ENCODE assay signal across 1 cellular context in the genomic region with DNA sequence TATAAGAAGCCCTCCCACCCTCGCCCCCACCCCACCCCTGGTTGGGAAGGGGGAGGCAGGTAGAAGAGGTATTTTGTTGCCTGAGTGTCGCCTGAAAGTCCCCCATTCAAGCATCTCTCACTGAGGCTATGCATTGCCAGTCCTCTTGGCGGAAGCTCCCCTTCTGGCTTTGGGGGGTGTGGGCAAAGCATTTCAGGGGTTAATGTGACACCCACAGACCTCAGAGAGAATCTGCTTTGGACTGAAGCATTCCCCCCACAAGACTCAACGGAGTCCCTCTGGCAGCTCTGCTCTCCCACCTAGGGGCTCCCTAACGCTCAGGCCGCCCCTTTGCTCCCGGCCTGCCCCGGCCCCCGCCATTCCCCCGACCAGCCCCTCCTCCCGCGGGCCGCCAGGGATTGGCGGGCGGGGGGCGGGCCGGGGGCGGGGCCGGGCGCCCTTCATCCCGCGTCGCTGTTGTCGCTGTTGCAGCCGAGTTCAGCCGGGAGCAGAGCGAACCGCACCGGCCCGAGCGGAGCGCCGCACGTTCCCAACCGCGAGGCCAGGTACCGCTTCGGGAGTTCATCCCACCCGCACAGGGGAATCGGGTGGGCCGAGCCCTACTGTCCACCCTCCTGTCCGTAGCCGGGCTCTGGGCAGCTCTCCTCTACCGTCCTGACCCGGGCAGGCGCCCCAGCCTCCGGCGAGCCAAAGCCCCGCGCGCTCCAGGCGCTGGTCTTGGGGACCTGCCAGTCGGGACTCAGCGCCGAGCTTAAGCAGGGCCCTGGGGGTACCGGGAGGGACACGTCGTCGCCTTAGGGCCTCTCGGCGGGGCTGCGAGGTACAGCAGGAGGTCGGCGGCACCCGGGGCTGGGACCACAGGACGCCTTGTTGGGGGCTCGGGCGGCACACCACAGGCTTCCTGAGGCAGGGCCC.
TF ChIP-seq lines count a peak whose summit lies in the region.

A gene (plus strand): TSS at position 468 of the 915 bp plus-strand sequence. CDS start 8,929 bp downstream, outside the sequence.

TF ChIP-seq in HepG2, 621 proteins besides CTCF, POLR2A, EP300 and RAD21 (continued from another document and continues in another):
- TF ChIP-seq, protein P1, sequence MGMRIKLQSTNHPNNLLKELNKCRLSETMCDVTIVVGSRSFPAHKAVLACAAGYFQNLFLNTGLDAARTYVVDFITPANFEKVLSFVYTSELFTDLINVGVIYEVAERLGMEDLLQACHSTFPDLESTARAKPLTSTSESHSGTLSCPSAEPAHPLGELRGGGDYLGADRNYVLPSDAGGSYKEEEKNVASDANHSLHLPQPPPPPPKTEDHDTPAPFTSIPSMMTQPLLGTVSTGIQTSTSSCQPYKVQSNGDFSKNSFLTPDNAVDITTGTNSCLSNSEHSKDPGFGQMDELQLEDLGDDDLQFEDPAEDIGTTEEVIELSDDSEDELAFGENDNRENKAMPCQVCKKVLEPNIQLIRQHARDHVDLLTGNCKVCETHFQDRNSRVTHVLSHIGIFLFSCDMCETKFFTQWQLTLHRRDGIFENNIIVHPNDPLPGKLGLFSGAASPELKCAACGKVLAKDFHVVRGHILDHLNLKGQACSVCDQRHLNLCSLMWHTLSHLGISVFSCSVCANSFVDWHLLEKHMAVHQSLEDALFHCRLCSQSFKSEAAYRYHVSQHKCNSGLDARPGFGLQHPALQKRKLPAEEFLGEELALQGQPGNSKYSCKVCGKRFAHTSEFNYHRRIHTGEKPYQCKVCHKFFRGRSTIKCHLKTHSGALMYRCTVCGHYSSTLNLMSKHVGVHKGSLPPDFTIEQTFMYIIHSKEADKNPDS (CRISPR knock-in tag; IDR thresholded peaks at IDR 0.05) = peak; percentile 35; the same call in 1 of the 2 replicates
- TF ChIP-seq, protein P2, sequence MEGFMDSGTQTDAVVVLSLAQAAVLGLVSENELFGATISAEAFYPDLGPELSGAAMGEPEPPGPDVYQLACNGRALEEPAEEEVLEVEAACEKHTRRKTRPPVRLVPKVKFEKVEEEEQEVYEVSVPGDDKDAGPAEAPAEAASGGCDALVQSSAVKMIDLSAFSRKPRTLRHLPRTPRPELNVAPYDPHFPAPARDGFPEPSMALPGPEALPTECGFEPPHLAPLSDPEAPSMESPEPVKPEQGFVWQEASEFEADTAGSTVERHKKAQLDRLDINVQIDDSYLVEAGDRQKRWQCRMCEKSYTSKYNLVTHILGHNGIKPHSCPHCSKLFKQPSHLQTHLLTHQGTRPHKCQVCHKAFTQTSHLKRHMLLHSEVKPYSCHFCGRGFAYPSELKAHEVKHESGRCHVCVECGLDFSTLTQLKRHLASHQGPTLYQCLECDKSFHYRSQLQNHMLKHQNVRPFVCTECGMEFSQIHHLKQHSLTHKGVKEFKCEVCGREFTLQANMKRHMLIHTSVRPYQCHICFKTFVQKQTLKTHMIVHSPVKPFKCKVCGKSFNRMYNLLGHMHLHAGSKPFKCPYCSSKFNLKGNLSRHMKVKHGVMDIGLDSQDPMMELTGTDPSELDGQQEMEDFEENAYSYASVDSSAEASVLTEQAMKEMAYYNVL (CRISPR knock-in tag; IDR thresholded peaks at IDR 0.05; ENCODE audit: borderline replicate concordance) = no peak
- TF ChIP-seq ZNF670 (CRISPR knock-in tag; IDR thresholded peaks at IDR 0.05; ENCODE audit: borderline replicate concordance) (0 out of 2 replicates have a peak, but pooled peaks have one; percentile 82), TMF1 (CRISPR knock-in tag; IDR thresholded peaks at IDR 0.05; ENCODE audit: low read depth) (0 out of 2 replicates have a peak, but pooled peaks have one; percentile 24), BHLHE40 (IDR thresholded peaks at IDR 0.05; ENCODE audit: low read length) (0 out of 2 replicates have a peak, but pooled peaks have one; percentile 8), KMT2B (CRISPR knock-in tag; IDR thresholded peaks at IDR 0.05) (no peak), ZFP82 (CRISPR knock-in tag; IDR thresholded peaks at IDR 0.05; ENCODE audit: borderline replicate concordance) (peak; percentile 97; the same call in 1 of the 2 replicates), ZFP90 (CRISPR knock-in tag; IDR thresholded peaks at IDR 0.05; ENCODE audit: borderline replicate concordance) (peak; percentile 44; the same call in 1 of the 2 replicates), ZNF547 (CRISPR knock-in tag; IDR thresholded peaks at IDR 0.05) (no peak; the same call in 1 of the 2 replicates), ZZZ3 (CRISPR knock-in tag; IDR thresholded peaks at IDR 0.05; ENCODE audit: borderline replicate concordance) (0 out of 2 replicates have a peak, but pooled peaks have one; percentile 17), LCORL (IDR thresholded peaks at IDR 0.05) (no peak), LCORL (CRISPR knock-in tag; IDR thresholded peaks at IDR 0.05) (0 out of 2 replicates have a peak, but pooled peaks have one; percentile 34), ZNF12 (CRISPR knock-in tag; IDR thresholded peaks at IDR 0.05) (no peak), SKI (IDR thresholded peaks at IDR 0.05; ENCODE audit: partially characterized antibody) (no peak), HOXD1 (CRISPR knock-in tag; IDR thresholded peaks at IDR 0.05) (0 out of 2 replicates have a peak, but pooled peaks have one; percentile 43), ZFY (CRISPR knock-in tag; IDR thresholded peaks at IDR 0.05) (peak; percentile 10; the same call in 1 of the 2 replicates), ISL2 (CRISPR knock-in tag; IDR thresholded peaks at IDR 0.05) (peak; percentile 38; the same call in 1 of the 2 replicates), MYC (CRISPR knock-in tag; IDR thresholded peaks at IDR 0.05; ENCODE audit: borderline replicate concordance) (peak; percentile 37; the same call in 1 of the 2 replicates), POLR2AphosphoS5 (IDR thresholded peaks at IDR 0.05; ENCODE audit: low read depth, low read length) (peak; percentile 85), SALL1 (CRISPR knock-in tag; IDR thresholded peaks at IDR 0.05) (peak; percentile 47), NCOR1 (IDR thresholded peaks at IDR 0.05; ENCODE audit: borderline replicate concordance, low read length) (0 out of 2 replicates have a peak, but pooled peaks have one; percentile 9), SIN3A (IDR thresholded peaks at IDR 0.05; ENCODE audit: borderline replicate concordance, low read depth, low read length) (0 out of 2 replicates have a peak, but pooled peaks have one; percentile 30), ZNF510 (CRISPR knock-in tag; IDR thresholded peaks at IDR 0.05; ENCODE audit: low read depth) (0 out of 2 replicates have a peak, but pooled peaks have one; percentile 51), RARG (CRISPR knock-in tag; IDR thresholded peaks at IDR 0.05; ENCODE audit: low read depth) (no peak), ZNF83 (CRISPR knock-in tag; IDR thresholded peaks at IDR 0.05; ENCODE audit: borderline replicate concordance) (0 out of 2 replicates have a peak, but pooled peaks have one; percentile 2), AGO1 (IDR thresholded peaks at IDR 0.05; ENCODE audit: low read depth, low read length, poor library complexity, severe bottlenecking) (no peak), TCF12 (IDR thresholded peaks at IDR 0.05) (no peak), TCF12 (CRISPR knock-in tag; IDR thresholded peaks at IDR 0.05) (no peak), ZNF251 (CRISPR knock-in tag; IDR thresholded peaks at IDR 0.05) (no peak), HES4 (CRISPR knock-in tag; IDR thresholded peaks at IDR 0.05; ENCODE audit: borderline replicate concordance) (0 out of 2 replicates have a peak, but pooled peaks have one; percentile 25), MEF2D (CRISPR knock-in tag; IDR thresholded peaks at IDR 0.05) (0 out of 2 replicates have a peak, but pooled peaks have one; percentile 31), YY1 (IDR thresholded peaks at IDR 0.05; ENCODE audit: insufficient read depth, insufficient replicate concordance, low read depth, low read length) (peak; percentile 49), MED13 (CRISPR knock-in tag; IDR thresholded peaks at IDR 0.05) (no peak)
- TF ChIP-seq, protein P3, sequence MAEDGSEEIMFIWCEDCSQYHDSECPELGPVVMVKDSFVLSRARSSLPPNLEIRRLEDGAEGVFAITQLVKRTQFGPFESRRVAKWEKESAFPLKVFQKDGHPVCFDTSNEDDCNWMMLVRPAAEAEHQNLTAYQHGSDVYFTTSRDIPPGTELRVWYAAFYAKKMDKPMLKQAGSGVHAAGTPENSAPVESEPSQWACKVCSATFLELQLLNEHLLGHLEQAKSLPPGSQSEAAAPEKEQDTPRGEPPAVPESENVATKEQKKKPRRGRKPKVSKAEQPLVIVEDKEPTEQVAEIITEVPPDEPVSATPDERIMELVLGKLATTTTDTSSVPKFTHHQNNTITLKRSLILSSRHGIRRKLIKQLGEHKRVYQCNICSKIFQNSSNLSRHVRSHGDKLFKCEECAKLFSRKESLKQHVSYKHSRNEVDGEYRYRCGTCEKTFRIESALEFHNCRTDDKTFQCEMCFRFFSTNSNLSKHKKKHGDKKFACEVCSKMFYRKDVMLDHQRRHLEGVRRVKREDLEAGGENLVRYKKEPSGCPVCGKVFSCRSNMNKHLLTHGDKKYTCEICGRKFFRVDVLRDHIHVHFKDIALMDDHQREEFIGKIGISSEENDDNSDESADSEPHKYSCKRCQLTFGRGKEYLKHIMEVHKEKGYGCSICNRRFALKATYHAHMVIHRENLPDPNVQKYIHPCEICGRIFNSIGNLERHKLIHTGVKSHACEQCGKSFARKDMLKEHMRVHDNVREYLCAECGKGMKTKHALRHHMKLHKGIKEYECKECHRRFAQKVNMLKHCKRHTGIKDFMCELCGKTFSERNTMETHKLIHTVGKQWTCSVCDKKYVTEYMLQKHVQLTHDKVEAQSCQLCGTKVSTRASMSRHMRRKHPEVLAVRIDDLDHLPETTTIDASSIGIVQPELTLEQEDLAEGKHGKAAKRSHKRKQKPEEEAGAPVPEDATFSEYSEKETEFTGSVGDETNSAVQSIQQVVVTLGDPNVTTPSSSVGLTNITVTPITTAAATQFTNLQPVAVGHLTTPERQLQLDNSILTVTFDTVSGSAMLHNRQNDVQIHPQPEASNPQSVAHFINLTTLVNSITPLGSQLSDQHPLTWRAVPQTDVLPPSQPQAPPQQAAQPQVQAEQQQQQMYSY (CRISPR knock-in tag; IDR thresholded peaks at IDR 0.05) = no peak
- TF ChIP-seq, protein P4, sequence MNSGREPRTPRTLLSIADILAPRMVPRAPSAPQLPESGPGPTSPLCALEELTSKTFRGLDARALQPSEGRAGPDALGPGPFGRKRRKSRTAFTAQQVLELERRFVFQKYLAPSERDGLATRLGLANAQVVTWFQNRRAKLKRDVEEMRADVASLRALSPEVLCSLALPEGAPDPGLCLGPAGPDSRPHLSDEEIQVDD (CRISPR knock-in tag; IDR thresholded peaks at IDR 0.05; ENCODE audit: borderline replicate concordance) = peak; percentile 38; the same call in 1 of the 2 replicates
- TF ChIP-seq, protein P5, sequence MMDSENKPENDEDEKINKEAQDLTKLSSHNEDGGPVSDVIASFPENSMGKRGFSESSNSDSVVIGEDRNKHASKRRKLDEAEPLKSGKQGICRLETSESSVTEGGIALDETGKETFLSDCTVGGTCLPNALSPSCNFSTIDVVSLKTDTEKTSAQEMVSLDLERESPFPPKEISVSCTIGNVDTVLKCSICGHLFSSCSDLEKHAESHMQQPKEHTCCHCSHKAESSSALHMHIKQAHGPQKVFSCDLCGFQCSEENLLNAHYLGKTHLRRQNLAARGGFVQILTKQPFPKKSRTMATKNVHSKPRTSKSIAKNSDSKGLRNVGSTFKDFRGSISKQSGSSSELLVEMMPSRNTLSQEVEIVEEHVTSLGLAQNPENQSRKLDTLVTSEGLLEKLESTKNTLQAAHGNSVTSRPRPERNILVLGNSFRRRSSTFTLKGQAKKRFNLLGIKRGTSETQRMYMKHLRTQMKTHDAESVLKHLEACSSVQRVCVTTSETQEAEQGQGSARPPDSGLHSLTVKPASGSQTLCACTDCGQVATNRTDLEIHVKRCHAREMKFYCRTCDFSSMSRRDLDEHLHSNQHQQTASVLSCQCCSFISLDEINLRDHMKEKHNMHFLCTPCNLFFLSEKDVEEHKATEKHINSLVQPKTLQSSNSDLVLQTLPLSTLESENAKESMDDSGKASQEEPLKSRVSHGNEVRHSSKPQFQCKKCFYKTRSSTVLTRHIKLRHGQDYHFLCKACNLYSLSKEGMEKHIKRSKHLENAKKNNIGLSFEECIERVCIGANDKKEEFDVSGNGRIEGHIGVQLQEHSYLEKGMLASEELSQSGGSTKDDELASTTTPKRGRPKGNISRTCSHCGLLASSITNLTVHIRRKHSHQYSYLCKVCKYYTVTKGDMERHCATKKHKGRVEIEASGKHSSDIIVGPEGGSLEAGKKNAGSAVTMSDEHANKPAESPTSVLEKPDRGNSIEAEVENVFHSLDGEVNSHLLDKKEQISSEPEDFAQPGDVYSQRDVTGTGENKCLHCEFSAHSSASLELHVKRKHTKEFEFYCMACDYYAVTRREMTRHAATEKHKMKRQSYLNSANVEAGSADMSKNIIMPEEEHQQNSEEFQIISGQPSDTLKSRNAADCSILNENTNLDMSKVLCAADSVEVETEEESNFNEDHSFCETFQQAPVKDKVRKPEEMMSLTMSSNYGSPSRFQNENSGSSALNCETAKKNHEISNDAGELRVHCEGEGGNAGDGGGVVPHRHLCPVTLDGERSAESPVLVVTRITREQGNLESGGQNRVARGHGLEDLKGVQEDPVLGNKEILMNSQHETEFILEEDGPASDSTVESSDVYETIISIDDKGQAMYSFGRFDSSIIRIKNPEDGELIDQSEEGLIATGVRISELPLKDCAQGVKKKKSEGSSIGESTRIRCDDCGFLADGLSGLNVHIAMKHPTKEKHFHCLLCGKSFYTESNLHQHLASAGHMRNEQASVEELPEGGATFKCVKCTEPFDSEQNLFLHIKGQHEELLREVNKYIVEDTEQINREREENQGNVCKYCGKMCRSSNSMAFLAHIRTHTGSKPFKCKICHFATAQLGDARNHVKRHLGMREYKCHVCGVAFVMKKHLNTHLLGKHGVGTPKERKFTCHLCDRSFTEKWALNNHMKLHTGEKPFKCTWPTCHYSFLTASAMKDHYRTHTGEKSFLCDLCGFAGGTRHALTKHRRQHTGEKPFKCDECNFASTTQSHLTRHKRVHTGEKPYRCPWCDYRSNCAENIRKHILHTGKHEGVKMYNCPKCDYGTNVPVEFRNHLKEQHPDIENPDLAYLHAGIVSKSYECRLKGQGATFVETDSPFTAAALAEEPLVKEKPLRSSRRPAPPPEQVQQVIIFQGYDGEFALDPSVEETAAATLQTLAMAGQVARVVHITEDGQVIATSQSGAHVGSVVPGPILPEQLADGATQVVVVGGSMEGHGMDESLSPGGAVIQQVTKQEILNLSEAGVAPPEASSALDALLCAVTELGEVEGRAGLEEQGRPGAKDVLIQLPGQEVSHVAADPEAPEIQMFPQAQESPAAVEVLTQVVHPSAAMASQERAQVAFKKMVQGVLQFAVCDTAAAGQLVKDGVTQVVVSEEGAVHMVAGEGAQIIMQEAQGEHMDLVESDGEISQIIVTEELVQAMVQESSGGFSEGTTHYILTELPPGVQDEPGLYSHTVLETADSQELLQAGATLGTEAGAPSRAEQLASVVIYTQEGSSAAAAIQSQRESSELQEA (CRISPR knock-in tag; IDR thresholded peaks at IDR 0.05; ENCODE audit: not compliant biosample characterization) = peak; percentile 7
- TF ChIP-seq, protein P6, sequence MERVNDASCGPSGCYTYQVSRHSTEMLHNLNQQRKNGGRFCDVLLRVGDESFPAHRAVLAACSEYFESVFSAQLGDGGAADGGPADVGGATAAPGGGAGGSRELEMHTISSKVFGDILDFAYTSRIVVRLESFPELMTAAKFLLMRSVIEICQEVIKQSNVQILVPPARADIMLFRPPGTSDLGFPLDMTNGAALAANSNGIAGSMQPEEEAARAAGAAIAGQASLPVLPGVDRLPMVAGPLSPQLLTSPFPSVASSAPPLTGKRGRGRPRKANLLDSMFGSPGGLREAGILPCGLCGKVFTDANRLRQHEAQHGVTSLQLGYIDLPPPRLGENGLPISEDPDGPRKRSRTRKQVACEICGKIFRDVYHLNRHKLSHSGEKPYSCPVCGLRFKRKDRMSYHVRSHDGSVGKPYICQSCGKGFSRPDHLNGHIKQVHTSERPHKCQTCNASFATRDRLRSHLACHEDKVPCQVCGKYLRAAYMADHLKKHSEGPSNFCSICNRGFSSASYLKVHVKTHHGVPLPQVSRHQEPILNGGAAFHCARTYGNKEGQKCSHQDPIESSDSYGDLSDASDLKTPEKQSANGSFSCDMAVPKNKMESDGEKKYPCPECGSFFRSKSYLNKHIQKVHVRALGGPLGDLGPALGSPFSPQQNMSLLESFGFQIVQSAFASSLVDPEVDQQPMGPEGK (CRISPR knock-in tag; IDR thresholded peaks at IDR 0.05) = peak; percentile 65
